15 cellular contexts compared by ENCODE assay signal in the genomic region with DNA sequence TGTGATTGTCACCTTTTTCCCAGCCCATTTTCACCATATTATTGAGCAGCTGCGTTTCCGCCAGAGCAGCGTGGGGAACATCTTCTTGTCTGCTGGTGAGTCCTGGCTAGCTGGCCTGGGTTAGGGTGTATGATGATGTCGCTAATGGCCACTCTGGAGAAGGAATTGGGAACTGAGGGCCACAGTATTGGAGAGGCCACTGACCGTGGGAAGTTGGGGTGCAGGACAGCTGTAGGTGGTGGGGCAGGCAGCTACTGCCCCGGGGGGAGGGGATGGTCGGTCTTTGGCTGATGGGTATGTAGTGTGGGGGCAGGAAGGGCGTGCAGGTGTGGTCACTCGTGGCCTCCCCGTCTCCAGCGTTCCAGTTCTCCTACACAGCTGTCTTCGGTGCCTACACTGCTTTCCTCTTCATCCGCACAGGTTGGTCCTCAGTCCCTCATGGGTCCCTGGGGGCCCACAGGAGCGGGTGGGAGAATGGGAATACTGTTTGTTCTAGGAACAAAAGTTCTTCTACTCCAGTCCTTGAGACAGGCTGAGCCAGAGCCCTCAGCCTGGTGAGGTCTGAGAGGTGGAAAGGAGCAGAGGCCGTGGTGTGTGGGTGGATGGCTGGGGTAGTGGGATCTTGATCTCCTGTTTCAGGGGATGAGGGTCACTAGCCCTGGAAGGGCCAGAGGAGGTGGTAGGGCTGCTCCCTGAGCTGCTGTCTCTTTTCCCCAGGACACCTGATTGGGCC. TPM values are rescaled to one million over a fixed set of nuclear protein-coding genes. Genes with fewer than 3 reads are reported as not detected.
DNase-seq lines count a peak whose midpoint lies in the region; ATAC-seq and TF ChIP-seq lines count a peak whose summit lies in the region.
"Had no signal": no experiment of that assay in that cellular context is flagged by ENCODE, and none has a peak within 500 bp of the region (broad histone marks: within the 10 kb centered on the region; RNA-seq: fewer than 3 reads in every experiment).

No MANE protein-coding gene starts in this region.

- ATAC-seq in right lobe of liver: peak in 2 of 4 donors; percentile 0
- ATAC-seq in HG02885 (IDR thresholded peaks at IDR 0.05; ENCODE audit: poor library complexity, unreplicated experiment): no peak
- no peak for ATAC-seq in HG03025 (IDR thresholded peaks at IDR 0.05; ENCODE audit: low FRiP score, unreplicated experiment)
- ATAC-seq: body of pancreas had no signal

- peak overlapping the region; percentile 87 for H3K4me3 Mint-ChIP-seq in activated naive CD4-positive, alpha-beta T cell treated with anti-CD3 and anti-CD28 coated beads for 36 hours
- peak overlapping the region; percentile 94 for H3K4me3 Mint-ChIP-seq in type B pancreatic cell

- H3K36me3 Mint-ChIP-seq in activated naive CD4-positive, alpha-beta T cell treated with anti-CD3 and anti-CD28 coated beads for 36 hours (ENCODE audit: low read depth): peaks cover 18% of the 10 kb centered on the region
- peaks cover 4% of the 10 kb centered on the region for H3K36me3 Mint-ChIP-seq in type B pancreatic cell

- H3K27ac ChIP-seq in right lobe of liver: no peak overlapping the region
- H3K27ac ChIP-seq: SJCRH30, thyroid gland had no signal

- peaks cover 34% of the 10 kb centered on the region for H3K4me1 Mint-ChIP-seq in activated naive CD4-positive, alpha-beta T cell treated with anti-CD3 and anti-CD28 coated beads for 36 hours (ENCODE audit: low read depth)
- H3K4me1 Mint-ChIP-seq in type B pancreatic cell (ENCODE audit: unreplicated experiment): peaks cover 21% of the 10 kb centered on the region

- intact Hi-C loops in activated naive CD4-positive, alpha-beta T cell treated with anti-CD3 and anti-CD28 coated beads for 36 hours (cut with micrococcal nuclease): no loop called here
- intact Hi-C loops in right lobe of liver (cut with DNase I): no loop called here

- no peak overlapping the region for H3K4me3 ChIP-seq in right lobe of liver
- H3K4me3 ChIP-seq: body of pancreas, lung, SJCRH30, thyroid gland had no signal

- peaks cover 0 to 27% (median 3%) of the 10 kb centered on the region in 4 donors for H3K4me1 ChIP-seq in right lobe of liver
- H3K4me1 ChIP-seq: SJCRH30 had no signal

- H3K9me3 Mint-ChIP-seq in activated naive CD4-positive, alpha-beta T cell treated with anti-CD3 and anti-CD28 coated beads for 36 hours: no peaks in the 10 kb centered on the region
- H3K9me3 Mint-ChIP-seq in type B pancreatic cell: no peaks in the 10 kb centered on the region

- 86% methylated on average over 6 of the region's 15 CpGs for WGBS in right lobe of liver (ENCODE audit: insufficient coverage, low coverage, low lambda C conversion rate, missing lambda C conversion rate)

- TF ChIP-seq POLR2A in right lobe of liver (IDR thresholded peaks at IDR 0.05): no peak

- no peak for TF ChIP-seq CTCF in right lobe of liver (IDR thresholded peaks at IDR 0.05)
- TF ChIP-seq CTCF in type B pancreatic cell (conservative IDR thresholded peaks at IDR 0.05): no peak

- no peak overlapping the region for H3K27ac Mint-ChIP-seq in activated naive CD4-positive, alpha-beta T cell treated with anti-CD3 and anti-CD28 coated beads for 36 hours
- H3K27ac Mint-ChIP-seq in type B pancreatic cell: peak overlapping the region; percentile 43

- no peaks in the 10 kb centered on the region for H3K27me3 ChIP-seq in right lobe of liver
- H3K27me3 ChIP-seq: body of pancreas, SJCRH30, thyroid gland had no signal

- no peaks in the 10 kb centered on the region for H3K9me3 ChIP-seq in right lobe of liver
- H3K9me3 ChIP-seq: body of pancreas, SJCRH30, thyroid gland had no signal

- peaks cover 0 to 29% (median 13%) of the 10 kb centered on the region in 4 donors for H3K36me3 ChIP-seq in right lobe of liver
- H3K36me3 ChIP-seq: SJCRH30 had no signal

- DNase-seq in activated naive CD4-positive, alpha-beta T cell treated with anti-CD3 and anti-CD28 coated beads for 36 hours: no peak
- DNase-seq in activated naive CD4-positive, alpha-beta T cell treated with Interleukin-2 at 50 U/mL for 16 hours: no peak
- peak; percentile 14 for DNase-seq in activated CD8-positive, alpha-beta memory T cell treated with anti-CD3 and anti-CD28 coated beads, Interleukin-2, amount 50 U/mL, for 4 hours
- DNase-seq in right lobe of liver (peak in 2 of 3 donors; percentile 23 to 51), type B pancreatic cell (ENCODE audit: extremely low spot score, unreplicated experiment) (no peak), NCI-H2196 (lab: John Stamatoyannopoulos, UW; ENCODE audit: unreplicated experiment) (no peak)
- DNase-seq: activated CD4-positive, alpha-beta T cell treated with anti-CD3 and anti-CD28 coated beads, Interleukin-2, amount 50 U/mL, for 48 hours; GDM1; NCI-H1417 treated with DMSO at 0.1 percent for 48 hours; SJCRH30; thyroid gland had no signal

- H3K27me3 Mint-ChIP-seq in activated naive CD4-positive, alpha-beta T cell treated with anti-CD3 and anti-CD28 coated beads for 36 hours (ENCODE audit: low read depth): no peaks in the 10 kb centered on the region
- no peaks in the 10 kb centered on the region for H3K27me3 Mint-ChIP-seq in type B pancreatic cell

- CTCF ChIA-PET in activated naive CD4-positive, alpha-beta T cell treated with anti-CD3 and anti-CD28 coated beads for 36 hours (lab: Charles Lee): interaction anchor here (0.6 kb wide), 1 partner anchor 228 kb away, joined by 5 read pairs; no protein-coding TSS in a partner anchor

RNA-seq across cellular contexts. Expression of gene RCE1, which starts 2.1 kb away (rescaled TPM):
- 10 to 100 TPM; 19.3 to 20.6 TPM for total RNA-seq in activated naive CD4-positive, alpha-beta T cell treated with anti-CD3 and anti-CD28 coated beads for 36 hours
- total RNA-seq in right lobe of liver (1 to 10 TPM; 3.1 to 7.7 (median 4.5) TPM), type B pancreatic cell (ENCODE audit: low replicate concordance) (25.0 and 29.9 TPM in 2 replicates)

RNA-seq across cellular contexts. Expression of gene LRFN4, which starts 11.6 kb away (rescaled TPM):
- 10 to 100 TPM; 13.3 to 16.1 TPM for total RNA-seq in activated naive CD4-positive, alpha-beta T cell treated with anti-CD3 and anti-CD28 coated beads for 36 hours
- total RNA-seq in right lobe of liver (1 to 10 TPM in 3 of 6 experiments, under 1 TPM in 3; 0.48 to 4.7 (median 1.1) TPM), type B pancreatic cell (ENCODE audit: low replicate concordance) (10.1 and 28.5 TPM in 2 replicates)

Comparison
In these comparisons a context has a peak if more than half of its experiments do, and no peak if none do; other contexts are left out.
1. DNase-seq: peak in activated CD8-positive, alpha-beta memory T cell treated with anti-CD3 and anti-CD28 coated beads, Interleukin-2, amount 50 U/mL, for 4 hours (single experiment) and right lobe of liver (2 of 3); none in activated naive CD4-positive, alpha-beta T cell treated with anti-CD3 and anti-CD28 coated beads for 36 hours (single experiment), activated naive CD4-positive, alpha-beta T cell treated with Interleukin-2 at 50 U/mL for 16 hours (single experiment), type B pancreatic cell (single experiment) and NCI-H2196 (single experiment).